Comparison of ENCODE assay signal across 14 cellular contexts in the genomic region with DNA sequence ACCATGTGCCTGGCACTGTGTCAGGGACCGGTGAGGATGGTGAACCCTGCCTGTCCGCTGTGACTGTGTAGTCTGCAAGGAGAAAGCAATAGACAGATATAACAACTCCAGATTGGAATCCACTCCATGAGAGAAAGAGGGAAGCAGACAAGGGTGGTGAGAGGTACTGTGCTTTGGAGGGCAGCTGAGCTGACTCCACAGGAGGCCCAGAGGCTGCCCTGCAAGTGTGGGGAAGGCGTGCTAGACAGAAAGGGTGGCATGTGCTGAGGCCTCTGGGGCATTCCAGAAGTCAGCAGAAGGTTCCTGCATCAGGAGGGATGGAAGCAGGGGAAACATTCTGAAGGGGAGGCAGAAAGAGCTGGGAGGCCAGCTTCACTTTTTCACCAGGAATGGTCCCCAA. TPM values are rescaled to one million over a fixed set of nuclear protein-coding genes. Genes with fewer than 3 reads are reported as not detected.
A peak's percentile ranks its signal among the peaks of the same experiment; 100 is the strongest.
DNase-seq lines count a peak whose midpoint lies in the region; ATAC-seq and TF ChIP-seq lines count a peak whose summit lies in the region.
"Had no signal": no experiment of that assay in that cellular context is flagged by ENCODE, and none has a peak within 500 bp of the region (broad histone marks: within the 10 kb centered on the region; RNA-seq: fewer than 3 reads in every experiment).

No MANE protein-coding gene starts in this region.

- WGBS in IMR-90 (ENCODE audit: extremely low coverage in 2 of 2, insufficient read length in 1 of 2), 2 experiments = no CpG with 5 or more reads among the region's 3 CpGs
- WGBS in neuronal stem cell (ENCODE audit: extremely low coverage in 2 of 2, insufficient read length in 2 of 2, insufficient replicate concordance in 1 of 2), 2 donors = no CpG with 5 or more reads among the region's 3 CpGs
- 94 to 95% methylated on average over 3 of the region's 3 CpGs for WGBS in aorta, 2 donors

- peaks cover 88% of the 10 kb centered on the region for H3K27me3 Mint-ChIP-seq in Calu3 (ENCODE audit: unreplicated experiment)

- peak overlapping the region; percentile 38 for H2AFZ ChIP-seq in IMR-90 (replicated peaks; ENCODE audit: low read length, poor library complexity)
- H2AFZ ChIP-seq in neuronal stem cell (ENCODE audit: low read length) = no peak overlapping the region
- H2AFZ ChIP-seq in OCI-LY7 (ENCODE audit: low read length) = no peak overlapping the region

- H2BK12ac ChIP-seq in neuronal stem cell (ENCODE audit: low read length) = no peak overlapping the region

- H3K4me1 Mint-ChIP-seq in Calu3 (ENCODE audit: low read depth, unreplicated experiment) = no peaks in the 10 kb centered on the region

- H3K4ac ChIP-seq in IMR-90 (ENCODE audit: low read depth, low read length) = peak overlapping the region; percentile 70
- H3K4ac ChIP-seq in neuronal stem cell (ENCODE audit: low read length) = no peak overlapping the region

- peak overlapping the region; percentile 19; the same call in 1 of the 2 replicates for H3K4me2 ChIP-seq in IMR-90 (ENCODE audit: low read depth, low read length)
- H3K4me2 ChIP-seq in neuronal stem cell (ENCODE audit: insufficient read depth, low read length, poor library complexity, severe bottlenecking) = no peak overlapping the region
- no peak overlapping the region for H3K4me2 ChIP-seq in OCI-LY7 (ENCODE audit: low read length)

- H3K18ac ChIP-seq in IMR-90 (ENCODE audit: low read depth, low read length) (peak overlapping the region; percentile 44), neuronal stem cell (ENCODE audit: low read length) (no peak overlapping the region)

- peak overlapping the region; percentile 10 to 18; a peak in 2 of 4 replicates for H4K8ac ChIP-seq in IMR-90 (ENCODE audit: low read depth in 2 of 2, low read length in 2 of 2)
- H4K8ac ChIP-seq in neuronal stem cell (ENCODE audit: low read depth, low read length) = no peak overlapping the region

- no peak for TF ChIP-seq RAD21 in IMR-90 (IDR thresholded peaks at IDR 0.05; ENCODE audit: low read length)

- intact Hi-C loops in IMR-90 (cut with micrococcal nuclease) = no loop called here
- intact Hi-C loops in aorta (cut with DNase I) = no loop called here
- intact Hi-C loops in Calu3 (cut with micrococcal nuclease; ENCODE audit: unreplicated experiment) = no loop called here
- intact Hi-C loops in OCI-LY7 (cut with micrococcal nuclease; ENCODE audit: unreplicated experiment) = no loop called here

- CTCF ChIA-PET in IMR-90 (lab: Yijun Ruan, JAX) (no interaction called here), Calu3 (lab: Charles Lee) (interaction anchor here (0.6 to 0.8 kb wide), 2 partner anchors 10 to 500 kb away, joined by 3 read pairs; no protein-coding TSS in a partner anchor), OCI-LY7 (lab: Charles Lee; ENCODE audit: unreplicated experiment) (no interaction called here)

- DNase-seq in IMR-90 (no peak), neuronal stem cell (ENCODE audit: low spot score) (no peak), aorta (no peak), Calu3 (no peak), NCI-H1436 (lab: John Stamatoyannopoulos, UW) (no peak), OCI-LY7 (ENCODE audit: low spot score) (no peak)
- DNase-seq: C1 segment of cervical spinal cord, H7, KBM-7, NCI-H1092, NCI-H1694, NCI-H446, SHP77 had no signal

- dilution Hi-C loops in IMR-90 (cut with HindIII; ENCODE audit: low sequenced_read_pairs, unreplicated experiment) = no loop called here

- no peak overlapping the region for H3K56ac ChIP-seq in IMR-90 (ENCODE audit: extremely low read depth, insufficient read depth, low read length)

- H2BK5ac ChIP-seq in IMR-90 (ENCODE audit: low read depth, low read length, poor library complexity, severe bottlenecking) = peak overlapping the region; percentile 64
- H2BK5ac ChIP-seq in neuronal stem cell (ENCODE audit: low read length) = no peak overlapping the region

- H4K20me1 ChIP-seq in IMR-90 (ENCODE audit: insufficient read depth, low read length) = no peaks in the 10 kb centered on the region
- no peaks in the 10 kb centered on the region for H4K20me1 ChIP-seq in OCI-LY7 (ENCODE audit: insufficient read depth, low read length)

- peak overlapping the region; percentile 65 for H2AK5ac ChIP-seq in IMR-90 (ENCODE audit: low read depth, low read length)
- no peak overlapping the region for H2AK5ac ChIP-seq in neuronal stem cell (ENCODE audit: low read depth, low read length)

- H3K14ac ChIP-seq in IMR-90 (replicated peaks; ENCODE audit: low read depth, low read length) (peak overlapping the region; percentile 68), neuronal stem cell (ENCODE audit: low read length) (no peak overlapping the region)

- no peak overlapping the region for H3K4me3 Mint-ChIP-seq in Calu3 (ENCODE audit: low read depth, unreplicated experiment)

- no peaks in the 10 kb centered on the region for H3K9me2 ChIP-seq in OCI-LY7 (ENCODE audit: insufficient read depth, low read length)

- H3K23ac ChIP-seq in IMR-90 (ENCODE audit: low read depth, low read length) = 0 out of 2 replicates have a peak overlapping the region, but pooled peaks have one; percentile 23
- peak overlapping the region; percentile 13 for H3K23ac ChIP-seq in neuronal stem cell (ENCODE audit: low read depth, low read length, poor library complexity)

- H3K36me3 ChIP-seq in IMR-90 (ENCODE audit: control insufficient read depth, insufficient read depth, low read length) (no peaks in the 10 kb centered on the region), neuronal stem cell (replicated peaks in 1 of 2; ENCODE audit: control insufficient read depth in 2 of 2, insufficient read depth in 2 of 2, low read length in 2 of 2) (no peaks in the 10 kb centered on the region), aorta (ENCODE audit: control insufficient read depth in 1 of 2, insufficient read depth in 2 of 2, low read length in 1 of 2) (no peaks in the 10 kb centered on the region), OCI-LY7 (ENCODE audit: insufficient read depth, low read length) (no peaks in the 10 kb centered on the region)

- no peak overlapping the region for H3K4me3 ChIP-seq in IMR-90 (ENCODE audit: insufficient read depth, low read depth, low read length)
- H3K4me3 ChIP-seq in neuronal stem cell (ENCODE audit: low read length in 2 of 2) = no peak overlapping the region
- no peak overlapping the region for H3K4me3 ChIP-seq in aorta (ENCODE audit: low read length in 2 of 2)
- no peak overlapping the region for H3K4me3 ChIP-seq in OCI-LY7 (ENCODE audit: low read depth, low read length, poor library complexity, severe bottlenecking)

- H3K9me3 ChIP-seq in IMR-90 (ENCODE audit: control insufficient read depth, insufficient read depth, low read length) (no peaks in the 10 kb centered on the region), neuronal stem cell (replicated peaks in 1 of 2; ENCODE audit: control insufficient read depth in 2 of 2, insufficient read depth in 1 of 2, low read depth in 1 of 2, low read length in 2 of 2) (peaks cover 0 to 2% of the 10 kb centered on the region in 2 donors), aorta (ENCODE audit: control insufficient read depth, low read length) (no peaks in the 10 kb centered on the region), OCI-LY7 (ENCODE audit: low read length) (no peaks in the 10 kb centered on the region)

- TF ChIP-seq POLR2A in IMR-90 (IDR thresholded peaks at IDR 0.05; ENCODE audit: low read depth, low read length) = no peak

- no peaks in the 10 kb centered on the region for H3K27me3 ChIP-seq in IMR-90 (ENCODE audit: control insufficient read depth, insufficient read depth, low read length)
- peaks cover 0 to 21% (median 0%) of the 10 kb centered on the region in 3 experiments for H3K27me3 ChIP-seq in neuronal stem cell (ENCODE audit: control insufficient read depth in 3 of 3, insufficient read depth in 3 of 3, low read depth in 1 of 3, low read length in 3 of 3)
- no peaks in the 10 kb centered on the region for H3K27me3 ChIP-seq in aorta (ENCODE audit: control insufficient read depth in 1 of 2, insufficient read depth in 2 of 2, low read length in 1 of 2)

- H3K4me1 ChIP-seq in IMR-90 (ENCODE audit: control insufficient read depth, insufficient read depth, low read length) = peaks cover 35% of the 10 kb centered on the region
- H3K4me1 ChIP-seq in neuronal stem cell (ENCODE audit: control insufficient read depth in 2 of 2, insufficient read depth in 1 of 2, low read depth in 1 of 2, low read length in 2 of 2) = no peaks in the 10 kb centered on the region
- no peaks in the 10 kb centered on the region for H3K4me1 ChIP-seq in aorta (ENCODE audit: control insufficient read depth in 1 of 2, insufficient read depth in 2 of 2, low read length in 2 of 2)
- no peaks in the 10 kb centered on the region for H3K4me1 ChIP-seq in OCI-LY7 (ENCODE audit: insufficient read depth, low read length, poor library complexity, severe bottlenecking)

- H4K5ac ChIP-seq in IMR-90 (ENCODE audit: low read depth, low read length) = peak overlapping the region; percentile 67; the same call in 1 of the 2 replicates

- peak overlapping the region; percentile 63; the same call in 2 of the 3 replicates for H2BK15ac ChIP-seq in IMR-90 (ENCODE audit: low read depth, low read length)
- H2BK15ac ChIP-seq in neuronal stem cell (ENCODE audit: low read length) = no peak overlapping the region

- H3K27ac ChIP-seq in IMR-90 (ENCODE audit: insufficient read depth, low read length) (no peak overlapping the region), neuronal stem cell (replicated peaks; ENCODE audit: low read length) (no peak overlapping the region), aorta (ENCODE audit: low read depth in 1 of 2, low read length in 2 of 2) (no peak overlapping the region), OCI-LY7 (ENCODE audit: low read depth, low read length, poor library complexity, severe bottlenecking) (no peak overlapping the region)

- POLR2A ChIA-PET in IMR-90 (lab: Charles Lee; ENCODE audit: unreplicated experiment) (no interaction called here), OCI-LY7 (lab: Charles Lee) (no interaction called here)

- H3K9me3 Mint-ChIP-seq in Calu3 (ENCODE audit: low read depth, unreplicated experiment) = no peaks in the 10 kb centered on the region

- no peaks in the 10 kb centered on the region for H3K36me3 Mint-ChIP-seq in Calu3 (ENCODE audit: insufficient read depth, unreplicated experiment)

- peak overlapping the region; percentile 57 for H2BK20ac ChIP-seq in IMR-90 (ENCODE audit: low read depth, low read length)

- TF ChIP-seq CTCF in IMR-90 (conservative IDR thresholded peaks at IDR 0.05; ENCODE audit: low read depth, low read length) (no peak), Calu3 (IDR thresholded peaks at IDR 0.05; ENCODE audit: unreplicated experiment) (no peak), OCI-LY7 (conservative IDR thresholded peaks at IDR 0.05; ENCODE audit: low read length) (no peak)

- BruUV-seq in IMR-90 (replicated peaks; lab: Mats Ljungman, UMichigan) = no TSS peak
- BruUV-seq in Calu3 (replicated peaks; lab: Mats Ljungman, UMichigan) = no TSS peak
- no TSS peak for BruUV-seq in OCI-LY7 (replicated peaks; lab: Mats Ljungman, UMichigan)

- no peak overlapping the region for H3K27ac Mint-ChIP-seq in Calu3 (ENCODE audit: unreplicated experiment)

- H3K79me2 ChIP-seq in OCI-LY7 (ENCODE audit: insufficient read depth, low read depth, low read length) = no peaks in the 10 kb centered on the region

- in situ Hi-C loops in IMR-90 (cut with MboI; ENCODE audit: low sequenced_read_pairs) = no loop called here

- H2AK9ac ChIP-seq in IMR-90 (replicated peaks; ENCODE audit: low read depth, low read length, poor library complexity) = no peak overlapping the region

- H3K79me1 ChIP-seq in IMR-90 (ENCODE audit: low read depth in 1 of 2, low read length in 2 of 2) (no peaks in the 10 kb centered on the region), neuronal stem cell (ENCODE audit: low read depth, low read length) (no peaks in the 10 kb centered on the region)

- H3K9ac ChIP-seq in IMR-90 (ENCODE audit: low read depth, low read length) (no peak overlapping the region), neuronal stem cell (ENCODE audit: low read depth, low read length, poor library complexity) (no peak overlapping the region)

- H2BK120ac ChIP-seq in IMR-90 (ENCODE audit: low read depth, low read length) (peak overlapping the region; percentile 57; the same call in 1 of the 2 replicates), neuronal stem cell (ENCODE audit: low read depth, low read length) (no peak overlapping the region)

- H4K91ac ChIP-seq in IMR-90 (ENCODE audit: insufficient read depth, low read depth, low read length) = peak overlapping the region; percentile 50
- no peak overlapping the region for H4K91ac ChIP-seq in neuronal stem cell (ENCODE audit: low read depth, low read length, poor library complexity)

- ATAC-seq in IMR-90 (ENCODE audit: low read depth) (no peak), SK-N-SH treated with all-trans-retinoic acid at 6 μM for 48 hours (peak; percentile 18), aorta (ENCODE audit: low FRiP score) (peak; percentile 7)

- H3K9me1 ChIP-seq in IMR-90 (ENCODE audit: insufficient read depth, low read length) = peaks cover 25% of the 10 kb centered on the region; the same call in 1 of the 2 replicates

RNA-seq across cellular contexts. Expression of gene APCDD1L, which starts 39.3 kb away (rescaled TPM):
- total RNA-seq in IMR-90 (2012; rRNA removed) = 2.2 and 2.5 TPM in 2 replicates
- polyA plus RNA-seq in IMR-90 (2012; rRNA removed) = 18.0 and 18.3 TPM in 2 replicates
- polyA plus RNA-seq in IMR-90 (2012; cell fraction: cytosol; rRNA removed) = 11.4 and 19.3 TPM in 2 replicates
- 7.7 and 18.8 TPM in 2 replicates for polyA plus RNA-seq in IMR-90 (2012; cell fraction: nucleus; rRNA removed; ENCODE audit: low replicate concordance)
- polyA plus RNA-seq in neuronal stem cell (2013, experiment 1 of 2) = 0.04 TPM
- 0.03 TPM for polyA plus RNA-seq in neuronal stem cell (2013, experiment 2 of 2)
- 10 to 100 TPM in 1 of 2 donors, 1 to 10 TPM in 1; 1.7 to 14.6 TPM for total RNA-seq in aorta
- 1 to 10 TPM; 1.3 to 2.4 TPM for polyA plus RNA-seq in aorta
- total RNA-seq in Calu3 (2022) = not detected in 2 replicates
- not detected in 2 replicates for total RNA-seq in OCI-LY7 (2014; rRNA removed; shearing (Covaris generic))
- total RNA-seq in OCI-LY7 (2022) = not detected in 2 replicates
